In the genomic region with DNA sequence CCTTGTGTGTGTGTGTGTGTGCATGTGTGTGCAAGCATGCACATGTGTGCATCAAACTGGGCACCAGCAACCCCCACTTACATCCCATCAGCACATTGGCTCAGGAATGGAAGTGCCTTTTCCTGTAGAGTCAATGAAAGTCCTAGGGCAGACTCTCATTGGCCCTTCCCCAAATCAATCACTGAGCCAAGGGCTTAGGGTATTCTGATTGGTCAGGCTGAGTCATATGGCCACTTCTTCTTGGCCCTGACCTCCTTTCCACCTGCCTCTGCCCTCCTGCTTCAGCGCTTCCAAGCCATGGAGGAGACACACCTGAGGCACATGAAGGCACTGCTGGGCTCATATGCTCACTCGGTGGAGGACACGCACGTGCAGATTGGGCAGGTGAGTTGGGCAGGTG, we compare ENCODE assay signal across 16 cellular contexts. TPM values are rescaled to one million over a fixed set of nuclear protein-coding genes. Genes with fewer than 3 reads are reported as not detected.
A peak's percentile ranks its signal among the peaks of the same experiment; 100 is the strongest.
DNase-seq lines count a peak whose midpoint lies in the region; ATAC-seq and TF ChIP-seq lines count a peak whose summit lies in the region.
"Had no signal": no experiment of that assay in that cellular context is flagged by ENCODE, and none has a peak within 500 bp of the region (broad histone marks: within the 10 kb centered on the region; RNA-seq: fewer than 3 reads in every experiment).

No MANE protein-coding gene starts in this region.

- H3K27me3 ChIP-seq in PC-3 (ENCODE audit: low read length), result no peaks in the 10 kb centered on the region
- H3K27me3 ChIP-seq: tibial nerve had no signal

- H3K9ac ChIP-seq in PC-3 (ENCODE audit: low read length), result no peak overlapping the region
- H3K9ac ChIP-seq: KMS-11 had no signal

- POLR2A ChIA-PET in PC-3 (lab: Charles Lee; ENCODE audit: unreplicated experiment), result interaction anchor here (0.6 kb wide), 1 partner anchor 195 kb away, joined by 3 read pairs; no protein-coding TSS in a partner anchor

- DNase-seq in CD1c-positive myeloid dendritic cell (ENCODE audit: extremely low spot score) (peak; percentile 35), ELF-1 (ENCODE audit: low read depth, low spot score) (peak; percentile 34), PC-3 (peak; percentile 29), fibroblast of mammary gland (ENCODE audit: low read depth) (peak; percentile 56), activated T-cell treated with anti-CD3 and anti-CD28 coated beads for 4 hours (no peak), NCI-H1930 (lab: John Stamatoyannopoulos, UW) (no peak)
- DNase-seq: effector CD8-positive, alpha-beta T cell; foreskin melanocyte; NCI-H187; NCI-H526 treated with DMSO at 0.1 percent for 48 hours; T1000 had no signal

- H3K4me1 ChIP-seq in PC-3 (ENCODE audit: insufficient read depth, low read length), result peaks cover 8% of the 10 kb centered on the region; the same call in 1 of the 2 replicates

- ATAC-seq in PC-3 (no peak), GM19397 (IDR thresholded peaks at IDR 0.05; ENCODE audit: unreplicated experiment) (no peak)

- H4K20me1 ChIP-seq in PC-3 (ENCODE audit: low read length), result no peaks in the 10 kb centered on the region

- H3K4me3 ChIP-seq in PC-3 (ENCODE audit: low read length) (no peak overlapping the region), fibroblast of mammary gland (ENCODE audit: control insufficient read depth, low read depth, low read length) (no peak overlapping the region)
- H3K4me3 ChIP-seq: tibial nerve had no signal

- H3K36me3 ChIP-seq in PC-3 (ENCODE audit: low read depth, low read length), result no peaks in the 10 kb centered on the region

- no peaks in the 10 kb centered on the region for H3K79me2 ChIP-seq in PC-3 (ENCODE audit: low read length)

- H3K27ac ChIP-seq in PC-3 (ENCODE audit: low read length), result no peak overlapping the region
- H3K27ac ChIP-seq: KMS-11, tibial nerve had no signal

- H3K9me3 ChIP-seq in PC-3 (ENCODE audit: low read length), result no peaks in the 10 kb centered on the region
- H3K9me3 ChIP-seq: tibial nerve had no signal

- no peak overlapping the region for H2AFZ ChIP-seq in PC-3 (ENCODE audit: low read length)

- CTCF ChIA-PET in PC-3 (lab: Charles Lee), result no interaction called here

- no TSS peak for BruUV-seq in PC-3 (replicated peaks; lab: Mats Ljungman, UMichigan)

- no peak for TF ChIP-seq CTCF in PC-3 (conservative IDR thresholded peaks at IDR 0.05; ENCODE audit: low read depth, low read length)
- TF ChIP-seq CTCF in fibroblast of mammary gland (conservative IDR thresholded peaks at IDR 0.05; ENCODE audit: control insufficient read depth, insufficient read depth, low read depth, low read length), result no peak

- no peak overlapping the region for H3K4me2 ChIP-seq in PC-3 (ENCODE audit: low read length)
- H3K4me2 ChIP-seq: KMS-11 had no signal

- intact Hi-C loops in PC-3 (cut with micrococcal nuclease), result no loop called here

- H3K9me2 ChIP-seq in PC-3 (replicated peaks; ENCODE audit: low read length), result no peaks in the 10 kb centered on the region

- H3F3A ChIP-seq in PC-3 (ENCODE audit: low read length, unreplicated experiment), result no peaks in the 10 kb centered on the region

RNA-seq across cellular contexts. Expression of a gene that starts 20.9 kb away (rescaled TPM):
- total RNA-seq in PC-3 (2014; rRNA removed), result 21.0 and 29.5 TPM in 2 replicates

RNA-seq across cellular contexts. Expression of a gene that starts 22.8 kb away (rescaled TPM):
- 39.5 and 41.7 TPM in 2 replicates for total RNA-seq in PC-3 (2014; rRNA removed)
- total RNA-seq: neural crest cell had no signal

RNA-seq across cellular contexts. Expression of a gene that starts 49.1 kb away (rescaled TPM):
- total RNA-seq in PC-3 (2014; rRNA removed), result not detected in 2 replicates
- total RNA-seq: bronchial epithelial cell, neural crest cell, tibial nerve had no signal

RNA-seq across cellular contexts. Expression of a gene that starts 52.9 kb away (rescaled TPM):
- 25.4 and 30.2 TPM in 2 replicates for total RNA-seq in PC-3 (2014; rRNA removed)

Comparison
In these comparisons a context has a peak if more than half of its experiments do, and no peak if none do; other contexts are left out.
1. DNase-seq: peak in CD1c-positive myeloid dendritic cell (single experiment), ELF-1 (single experiment), PC-3 (single experiment) and fibroblast of mammary gland (single experiment); none in activated T-cell treated with anti-CD3 and anti-CD28 coated beads for 4 hours (single experiment) and NCI-H1930 (0 of 2).